Comparison of ENCODE assay signal across 8 cellular contexts in the genomic region with DNA sequence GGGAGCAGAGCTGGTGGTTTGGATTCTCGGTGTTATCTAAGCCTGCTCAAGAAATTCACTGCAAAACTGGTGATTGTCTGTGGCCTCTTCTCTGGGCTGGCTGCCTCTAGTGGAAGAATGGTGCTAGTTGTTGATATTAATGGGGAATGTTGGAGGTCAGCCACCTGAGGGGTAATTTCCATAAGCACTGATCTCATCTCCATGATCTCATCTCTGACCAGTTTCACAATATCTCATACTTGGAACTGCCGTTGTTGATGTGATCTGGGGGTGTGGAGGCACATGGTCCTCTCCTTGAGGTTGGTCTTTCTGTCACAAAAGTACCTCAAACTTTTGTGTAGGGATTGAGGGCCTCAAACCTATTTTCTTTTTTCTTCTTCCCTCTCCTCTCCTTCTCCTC.
A peak's percentile ranks its signal among the peaks of the same experiment; 100 is the strongest.
DNase-seq lines count a peak whose midpoint lies in the region; ATAC-seq and TF ChIP-seq lines count a peak whose summit lies in the region.

No MANE protein-coding gene starts in this region.

- peak; percentile 86 for ATAC-seq in GM18519 (IDR thresholded peaks at IDR 0.05; ENCODE audit: low FRiP score, unreplicated experiment)
- peak; percentile 90 for ATAC-seq in HG02938 (IDR thresholded peaks at IDR 0.05; ENCODE audit: unreplicated experiment)
- peak; percentile 76 for ATAC-seq in RWPE2 (ENCODE audit: low read depth)
- ATAC-seq in activated CD8-positive, alpha-beta memory T cell treated with anti-CD3 and anti-CD28 coated beads, Interleukin-2, amount 10 ng/mL, durations not matched to agents 7 days and 5 days, result no peak

- H3K27me3 ChIP-seq in RWPE2 (ENCODE audit: insufficient read depth, poor library complexity, severe bottlenecking) (no peaks in the 10 kb centered on the region), cardiac muscle cell (no peaks in the 10 kb centered on the region)

- H3K4me1 ChIP-seq in RWPE2 (ENCODE audit: insufficient read depth, poor library complexity, severe bottlenecking) (peaks cover 8% of the 10 kb centered on the region), cardiac muscle cell (ENCODE audit: low read depth) (no peaks in the 10 kb centered on the region)

- H3K27ac ChIP-seq in 22Rv1, result no peak overlapping the region
- no peak overlapping the region for H3K27ac ChIP-seq in RWPE2 (ENCODE audit: poor library complexity, severe bottlenecking)
- no peak overlapping the region for H3K27ac ChIP-seq in cardiac muscle cell

- TF ChIP-seq CTCF in 22Rv1 (IDR thresholded peaks at IDR 0.05) (peak; percentile 24), RWPE2 (IDR thresholded peaks at IDR 0.05; ENCODE audit: poor library complexity, severe bottlenecking) (peak; percentile 34), cardiac muscle cell (IDR thresholded peaks at IDR 0.05; ENCODE audit: low read depth, low read length) (peak; percentile 48)

- CTCF ChIA-PET in activated CD8-positive, alpha-beta memory T cell treated with anti-CD3 and anti-CD28 coated beads, Interleukin-2, amount 10 ng/mL, durations not matched to agents 7 days and 5 days (lab: Charles Lee), result no interaction called here

- no peaks in the 10 kb centered on the region for H3K9me3 ChIP-seq in RWPE2 (ENCODE audit: severe bottlenecking)
- no peaks in the 10 kb centered on the region for H3K9me3 ChIP-seq in cardiac muscle cell (ENCODE audit: low read depth)

- H3K9me3 Mint-ChIP-seq in activated CD8-positive, alpha-beta memory T cell treated with anti-CD3 and anti-CD28 coated beads, Interleukin-2, amount 10 ng/mL, durations not matched to agents 7 days and 5 days (ENCODE audit: low read depth), result no peaks in the 10 kb centered on the region

- H3K4me3 Mint-ChIP-seq in activated CD8-positive, alpha-beta memory T cell treated with anti-CD3 and anti-CD28 coated beads, Interleukin-2, amount 10 ng/mL, durations not matched to agents 7 days and 5 days, result no peak overlapping the region

- peaks cover 4% of the 10 kb centered on the region for H3K4me1 Mint-ChIP-seq in activated CD8-positive, alpha-beta memory T cell treated with anti-CD3 and anti-CD28 coated beads, Interleukin-2, amount 10 ng/mL, durations not matched to agents 7 days and 5 days

- H3K27me3 Mint-ChIP-seq in activated CD8-positive, alpha-beta memory T cell treated with anti-CD3 and anti-CD28 coated beads, Interleukin-2, amount 10 ng/mL, durations not matched to agents 7 days and 5 days, result no peaks in the 10 kb centered on the region

- H3K27ac Mint-ChIP-seq in activated CD8-positive, alpha-beta memory T cell treated with anti-CD3 and anti-CD28 coated beads, Interleukin-2, amount 10 ng/mL, durations not matched to agents 7 days and 5 days, result no peak overlapping the region

- DNase-seq in RWPE2 (ENCODE audit: low spot score) (no peak), cardiac muscle cell (ENCODE audit: low read depth in 1 of 2, low spot score in 1 of 2) (peak in 1 of 2 donors; percentile 87), ureter (ENCODE audit: low spot score) (peak; percentile 51), UCSD-AML1 (lab: John Stamatoyannopoulos, UW; ENCODE audit: unreplicated experiment) (no peak)
- no peak for DNase-seq in activated CD8-positive, alpha-beta memory T cell treated with anti-CD3 and anti-CD28 coated beads, Interleukin-2, amount 10 ng/mL, durations not matched to agents 7 days and 5 days

- no peaks in the 10 kb centered on the region for H3K36me3 Mint-ChIP-seq in activated CD8-positive, alpha-beta memory T cell treated with anti-CD3 and anti-CD28 coated beads, Interleukin-2, amount 10 ng/mL, durations not matched to agents 7 days and 5 days

- H3K36me3 ChIP-seq in RWPE2 (ENCODE audit: low read depth), result peaks cover 24% of the 10 kb centered on the region
- H3K36me3 ChIP-seq in cardiac muscle cell, result no peaks in the 10 kb centered on the region

- H3K4me3 ChIP-seq in RWPE2 (ENCODE audit: severe bottlenecking), result no peak overlapping the region
- no peak overlapping the region for H3K4me3 ChIP-seq in cardiac muscle cell
